28 cellular contexts compared by ENCODE assay signal in the genomic region with DNA sequence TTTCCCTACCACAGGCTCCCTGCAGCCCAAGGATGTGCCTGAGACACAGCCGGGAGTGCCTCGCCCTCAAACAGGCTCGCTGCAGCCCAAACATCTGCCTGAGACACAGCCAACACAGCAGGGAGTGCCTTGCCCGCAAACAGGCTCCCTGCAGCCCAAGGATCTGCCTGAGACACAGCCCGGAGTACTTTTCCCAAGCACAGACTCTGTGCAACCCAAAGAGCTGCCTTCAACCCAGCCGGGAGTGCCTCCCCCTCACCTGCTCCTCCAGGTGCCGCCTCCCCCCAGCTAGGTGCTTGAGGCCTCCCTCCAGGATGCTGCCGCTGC. TPM values are rescaled to one million over a fixed set of nuclear protein-coding genes. Genes with fewer than 3 reads are reported as not detected.
A peak's percentile ranks its signal among the peaks of the same experiment; 100 is the strongest.
DNase-seq lines count a peak whose midpoint lies in the region; ATAC-seq and TF ChIP-seq lines count a peak whose summit lies in the region.
"Had no signal": no experiment of that assay in that cellular context is flagged by ENCODE, and none has a peak within 500 bp of the region (broad histone marks: within the 10 kb centered on the region; RNA-seq: fewer than 3 reads in every experiment).

No MANE protein-coding gene starts in this region.

- ATAC-seq in WTC11: peak; percentile 73
- peak; percentile 41 for ATAC-seq in esophagus mucosa
- ATAC-seq in mucosa of descending colon: peak; percentile 37
- no peak for ATAC-seq in GM18520 (IDR thresholded peaks at IDR 0.05; ENCODE audit: unreplicated experiment)
- no peak for ATAC-seq in activated naive CD8-positive, alpha-beta T cell treated with anti-CD3 and anti-CD28 coated beads, Interleukin-2, amount 50 U/mL, for 24 hours
- ATAC-seq in GM21367 (IDR thresholded peaks at IDR 0.05; ENCODE audit: unreplicated experiment): no peak
- ATAC-seq: activated naive CD4-positive, alpha-beta T cell treated with anti-CD3 and anti-CD28 coated beads, Interleukin-2, amount 50 U/mL, for 72 hours; activated T-cell treated with anti-CD3 and anti-CD28 coated beads, Interleukin-2, amount 50 U/mL, for 72 hours; gastrocnemius medialis; right cardiac atrium; T-cell had no signal

- H3K4me1 Mint-ChIP-seq in WTC11: peaks cover 11% of the 10 kb centered on the region
- H3K4me1 Mint-ChIP-seq in activated naive CD8-positive, alpha-beta T cell treated with anti-CD3 and anti-CD28 coated beads, Interleukin-2, amount 50 U/mL, for 24 hours: no peaks in the 10 kb centered on the region
- H3K4me1 Mint-ChIP-seq: nephron progenitor cell, T-cell had no signal

- no peaks in the 10 kb centered on the region for H3K27me3 ChIP-seq in WERI-Rb-1 (ENCODE audit: insufficient read depth, low read depth, severe bottlenecking)
- H3K27me3 ChIP-seq: gastrocnemius medialis, thyroid gland had no signal

- DNase-seq in Daoy (ENCODE audit: low read depth) (peak; percentile 12), WTC11 (ENCODE audit: low spot score) (no peak), mucosa of descending colon (no peak), WERI-Rb-1 (no peak)
- no peak for DNase-seq in activated naive CD8-positive, alpha-beta T cell treated with anti-CD3 and anti-CD28 coated beads, Interleukin-2, amount 50 U/mL, for 24 hours
- DNase-seq: activated CD4-positive, alpha-beta T cell treated with anti-CD3 and anti-CD28 coated beads for 4 hours; activated T-cell treated with anti-CD3 and anti-CD28 coated beads, Interleukin-2, amount 50 U/mL, for 72 hours; effector memory CD4-positive, alpha-beta T cell; gastrocnemius medialis; hippocampal formation; NCI-H524 treated with DMSO at 0.1 percent for 48 hours; nephron progenitor cell; NK-92 treated with Interleukin-12 subunit alpha and Interleukin-12 subunit beta, amount 100 ng/mL, for 24 hours; PC-9; SIG-M5; stimulated activated CD4-positive, alpha-beta T cell treated with anti-CD3 and anti-CD28 coated beads, Interleukin-4, amount 100 ng/mL, for 4 hours; stimulated activated naive CD4-positive, alpha-beta T cell treated with Interleukin-2 at 50 U/mL for 16 hours; T-cell; thyroid gland had no signal

- CTCF ChIA-PET in WTC11 (lab: Charles Lee): interaction anchor here (1.4 kb wide), 1 partner anchor 100 kb away, joined by 4 read pairs; no protein-coding TSS in a partner anchor

- TF ChIP-seq CTCF in WTC11 (IDR thresholded peaks at IDR 0.05) (no peak), mucosa of descending colon (IDR thresholded peaks at IDR 0.05) (no peak), WERI-Rb-1 (IDR thresholded peaks at IDR 0.05; ENCODE audit: low read depth, low read length) (no peak)

- no peak overlapping the region for H3K27ac ChIP-seq in WERI-Rb-1
- H3K27ac ChIP-seq: gastrocnemius medialis, parathyroid adenoma, PC-9, thyroid gland had no signal

- no peaks in the 10 kb centered on the region; the same call in 1 of the 2 replicates for H3K27me3 Mint-ChIP-seq in WTC11 (ENCODE audit: low read depth)
- no peaks in the 10 kb centered on the region for H3K27me3 Mint-ChIP-seq in activated naive CD8-positive, alpha-beta T cell treated with anti-CD3 and anti-CD28 coated beads, Interleukin-2, amount 50 U/mL, for 24 hours

- no peak overlapping the region for H3K4me3 Mint-ChIP-seq in WTC11
- H3K4me3 Mint-ChIP-seq in activated naive CD8-positive, alpha-beta T cell treated with anti-CD3 and anti-CD28 coated beads, Interleukin-2, amount 50 U/mL, for 24 hours: no peak overlapping the region
- H3K4me3 Mint-ChIP-seq: activated T-cell treated with anti-CD3 and anti-CD28 coated beads, Interleukin-2, amount 50 U/mL, for 72 hours; nephron progenitor cell; T-cell had no signal

- H3K27ac Mint-ChIP-seq in WTC11: no peak overlapping the region
- H3K27ac Mint-ChIP-seq in activated naive CD8-positive, alpha-beta T cell treated with anti-CD3 and anti-CD28 coated beads, Interleukin-2, amount 50 U/mL, for 24 hours: no peak overlapping the region
- H3K27ac Mint-ChIP-seq: activated T-cell treated with anti-CD3 and anti-CD28 coated beads, Interleukin-2, amount 50 U/mL, for 72 hours; nephron progenitor cell; T-cell had no signal

- POLR2A ChIA-PET in WTC11 (lab: Charles Lee): no interaction called here

- no peaks in the 10 kb centered on the region for H3K36me3 Mint-ChIP-seq in WTC11
- no peaks in the 10 kb centered on the region for H3K36me3 Mint-ChIP-seq in activated naive CD8-positive, alpha-beta T cell treated with anti-CD3 and anti-CD28 coated beads, Interleukin-2, amount 50 U/mL, for 24 hours (ENCODE audit: low read depth)
- H3K36me3 Mint-ChIP-seq: activated naive CD4-positive, alpha-beta T cell treated with anti-CD3 and anti-CD28 coated beads, Interleukin-2, amount 50 U/mL, for 72 hours; T-cell had no signal

- H3K4me3 ChIP-seq in mucosa of descending colon (no peak overlapping the region), WERI-Rb-1 (ENCODE audit: low read depth, low read length) (no peak overlapping the region)
- H3K4me3 ChIP-seq: gastrocnemius medialis, lung, PC-9, thyroid gland had no signal

- H3K4me1 ChIP-seq in mucosa of descending colon (ENCODE audit: low read depth): no peaks in the 10 kb centered on the region
- H3K4me1 ChIP-seq: gastrocnemius medialis, thyroid gland had no signal

- intact Hi-C loops in mucosa of descending colon (cut with DNase I, micrococcal nuclease): no loop called here

- H3K36me3 ChIP-seq in mucosa of descending colon (ENCODE audit: low read depth) (no peaks in the 10 kb centered on the region), WERI-Rb-1 (no peaks in the 10 kb centered on the region)
- H3K36me3 ChIP-seq: gastrocnemius medialis, thyroid gland had no signal

- no peaks in the 10 kb centered on the region for H3K9me3 ChIP-seq in mucosa of descending colon
- H3K9me3 ChIP-seq in WERI-Rb-1 (ENCODE audit: severe bottlenecking): no peaks in the 10 kb centered on the region
- H3K9me3 ChIP-seq: gastrocnemius medialis, thyroid gland had no signal

- no peaks in the 10 kb centered on the region for H3K9me3 Mint-ChIP-seq in WTC11
- no peaks in the 10 kb centered on the region for H3K9me3 Mint-ChIP-seq in activated naive CD8-positive, alpha-beta T cell treated with anti-CD3 and anti-CD28 coated beads, Interleukin-2, amount 50 U/mL, for 24 hours
- H3K9me3 Mint-ChIP-seq: activated naive CD4-positive, alpha-beta T cell treated with anti-CD3 and anti-CD28 coated beads, Interleukin-2, amount 50 U/mL, for 72 hours; activated T-cell treated with anti-CD3 and anti-CD28 coated beads, Interleukin-2, amount 50 U/mL, for 72 hours; nephron progenitor cell; T-cell had no signal

TF ChIP-seq in WTC11, 78 proteins besides CTCF, POLR2A, EP300 and RAD21:
- TF ChIP-seq FOXK1 (CRISPR knock-in tag; IDR thresholded peaks at IDR 0.05) (no peak), GABPB1 (CRISPR knock-in tag; IDR thresholded peaks at IDR 0.05) (no peak), PRRX2 (CRISPR knock-in tag; IDR thresholded peaks at IDR 0.05) (no peak), TEAD1 (CRISPR knock-in tag; IDR thresholded peaks at IDR 0.05) (no peak), OVOL2 (CRISPR knock-in tag; IDR thresholded peaks at IDR 0.05; ENCODE audit: borderline replicate concordance) (no peak), GRHL2 (CRISPR knock-in tag; IDR thresholded peaks at IDR 0.05; ENCODE audit: insufficient replicate concordance, severe bottlenecking) (no peak), NFATC4 (CRISPR knock-in tag; IDR thresholded peaks at IDR 0.05) (no peak)
- TF ChIP-seq, protein P1, sequence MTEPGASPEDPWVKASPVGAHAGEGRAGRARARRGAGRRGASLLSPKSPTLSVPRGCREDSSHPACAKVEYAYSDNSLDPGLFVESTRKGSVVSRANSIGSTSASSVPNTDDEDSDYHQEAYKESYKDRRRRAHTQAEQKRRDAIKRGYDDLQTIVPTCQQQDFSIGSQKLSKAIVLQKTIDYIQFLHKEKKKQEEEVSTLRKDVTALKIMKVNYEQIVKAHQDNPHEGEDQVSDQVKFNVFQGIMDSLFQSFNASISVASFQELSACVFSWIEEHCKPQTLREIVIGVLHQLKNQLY (CRISPR knock-in tag; IDR thresholded peaks at IDR 0.05): no peak

RNA-seq across cellular contexts. Expression of a gene that starts 42.9 kb away (rescaled TPM):
- not detected in 2 replicates for total RNA-seq in Daoy (2014; rRNA removed; shearing (Covaris generic))
- total RNA-seq in WTC11 (2021): not detected in 3 replicates
- total RNA-seq in esophagus mucosa: not detected
- not detected for total RNA-seq in mucosa of descending colon
- total RNA-seq: activated naive CD4-positive, alpha-beta T cell treated with anti-CD3 and anti-CD28 coated beads, Interleukin-2, amount 50 U/mL, for 72 hours; activated T-cell treated with anti-CD3 and anti-CD28 coated beads, Interleukin-2, amount 50 U/mL, for 72 hours; chondrocyte; gastrocnemius medialis; lung; mucosa of gallbladder; thyroid gland had no signal

RNA-seq across cellular contexts. Expression of a gene that starts 45.9 kb away (rescaled TPM):
- 26.7 and 38.1 TPM in 2 replicates for total RNA-seq in Daoy (2014; rRNA removed; shearing (Covaris generic))
- total RNA-seq in WTC11 (2021) (not detected in 3 replicates), esophagus mucosa (193 TPM), mucosa of descending colon (not detected)
- total RNA-seq: activated naive CD4-positive, alpha-beta T cell treated with anti-CD3 and anti-CD28 coated beads, Interleukin-2, amount 50 U/mL, for 72 hours; gastrocnemius medialis; mucosa of gallbladder; T-cell; thyroid gland had no signal

Comparison
In these comparisons a context has a peak if more than half of its experiments do, and no peak if none do; other contexts are left out.
1. ATAC-seq: peak in WTC11 (single experiment), esophagus mucosa (single experiment) and mucosa of descending colon (single experiment); none in GM18520 (single experiment), activated naive CD8-positive, alpha-beta T cell treated with anti-CD3 and anti-CD28 coated beads, Interleukin-2, amount 50 U/mL, for 24 hours (single experiment) and GM21367 (single experiment).
2. RNA of a gene that starts 45.9 kb away (total RNA-seq): 193 TPM in esophagus mucosa (single experiment) and 26.7 to 38.1 TPM in Daoy; not detected in WTC11 and not detected in mucosa of descending colon; every median in the first group is over 10 times any median in the second.